ENCODE assay signal across 19 cellular contexts in genomic region chr20:18683839-18684238, GRCh38.
A peak's percentile ranks its signal among the peaks of the same experiment; 100 is the strongest.
DNase-seq lines count a peak whose midpoint lies in the region; ATAC-seq and TF ChIP-seq lines count a peak whose summit lies in the region.
"Had no signal": no experiment of that assay in that cellular context is flagged by ENCODE, and none has a peak within 500 bp of the region (broad histone marks: within the 10 kb centered on the region; RNA-seq: fewer than 3 reads in every experiment).

No MANE protein-coding gene starts in this region.

- TF ChIP-seq POLR2A in tibial nerve (IDR thresholded peaks at IDR 0.05) = no peak

- CTCF ChIA-PET in WTC11 (lab: Charles Lee) = interaction anchor here (1.9 kb wide), 1 partner anchor 52 kb away, joined by 6 read pairs; no protein-coding TSS in a partner anchor

- TF ChIP-seq EP300 in tibial nerve (IDR thresholded peaks at IDR 0.05) = no peak

- H3K36me3 Mint-ChIP-seq in WTC11 = no peaks in the 10 kb centered on the region
- no peaks in the 10 kb centered on the region for H3K36me3 Mint-ChIP-seq in stimulated activated effector memory CD8-positive, alpha-beta T cell treated with anti-CD3 and anti-CD28 coated beads, Interleukin-12 subunit alpha, Interleukin-12 subunit beta, amount 100 ng/mL, for 72 hours

- H3K27me3 ChIP-seq in HAP-1 (ENCODE audit: low read depth) = no peaks in the 10 kb centered on the region
- H3K27me3 ChIP-seq in iPS DF 6.9 (ENCODE audit: control insufficient read depth, insufficient read depth, low read length) = no peaks in the 10 kb centered on the region
- H3K27me3 ChIP-seq in tibial nerve = no peaks in the 10 kb centered on the region
- H3K27me3 ChIP-seq: SJCRH30 had no signal

- in situ Hi-C loops in HAP-1 (cut with MboI; ENCODE audit: low sequenced_read_pairs) = no loop called here

- H3K4me3 Mint-ChIP-seq in WTC11 = no peak overlapping the region
- H3K4me3 Mint-ChIP-seq in stimulated activated effector memory CD8-positive, alpha-beta T cell treated with anti-CD3 and anti-CD28 coated beads, Interleukin-12 subunit alpha, Interleukin-12 subunit beta, amount 100 ng/mL, for 72 hours = no peak overlapping the region
- H3K4me3 Mint-ChIP-seq: CD4-positive, alpha-beta T cell had no signal

- H3K9me3 ChIP-seq in HAP-1 (no peaks in the 10 kb centered on the region), iPS DF 6.9 (ENCODE audit: control insufficient read depth, insufficient read depth, low read length) (no peaks in the 10 kb centered on the region), tibial nerve (no peaks in the 10 kb centered on the region)
- H3K9me3 ChIP-seq: SJCRH30 had no signal

- POLR2A ChIA-PET in WTC11 (lab: Charles Lee) = no interaction called here

- no peak for TF ChIP-seq CTCF in WTC11 (IDR thresholded peaks at IDR 0.05)
- TF ChIP-seq CTCF in tibial nerve (IDR thresholded peaks at IDR 0.05) = no peak

- H3K9me3 Mint-ChIP-seq in WTC11 = no peaks in the 10 kb centered on the region
- H3K9me3 Mint-ChIP-seq in stimulated activated effector memory CD8-positive, alpha-beta T cell treated with anti-CD3 and anti-CD28 coated beads, Interleukin-12 subunit alpha, Interleukin-12 subunit beta, amount 100 ng/mL, for 72 hours = no peaks in the 10 kb centered on the region
- H3K9me3 Mint-ChIP-seq: CD4-positive, alpha-beta T cell had no signal

- no peak overlapping the region for H3K4me3 ChIP-seq in HAP-1
- no peak overlapping the region for H3K4me3 ChIP-seq in iPS DF 6.9 (ENCODE audit: low read length)
- no peak overlapping the region for H3K4me3 ChIP-seq in tibial nerve
- H3K4me3 ChIP-seq: GM12878, SJCRH30 had no signal

- H3K36me3 ChIP-seq in HAP-1 (replicated peaks) (no peaks in the 10 kb centered on the region), iPS DF 6.9 (ENCODE audit: control insufficient read depth, insufficient read depth, low read length) (no peaks in the 10 kb centered on the region), tibial nerve (no peaks in the 10 kb centered on the region)
- H3K36me3 ChIP-seq: SJCRH30 had no signal

- H3K4me1 ChIP-seq in HAP-1 = peaks cover 8% of the 10 kb centered on the region
- peaks cover 4% of the 10 kb centered on the region for H3K4me1 ChIP-seq in iPS DF 6.9 (ENCODE audit: control insufficient read depth, insufficient read depth, low read length)
- no peaks in the 10 kb centered on the region for H3K4me1 ChIP-seq in tibial nerve
- H3K4me1 ChIP-seq: SJCRH30 had no signal

- H3K27ac ChIP-seq in iPS DF 6.9 (ENCODE audit: low read length) = no peak overlapping the region
- no peak overlapping the region for H3K27ac ChIP-seq in tibial nerve
- H3K27ac ChIP-seq: SJCRH30 had no signal

- DNase-seq in HAP-1 (ENCODE audit: low spot score in 2 of 2) (peak; percentile 22 to 42), WTC11 (ENCODE audit: low spot score) (no peak), iPS DF 6.9 (ENCODE audit: low read depth, low spot score) (peak; percentile 33), tibial nerve (ENCODE audit: low spot score in 2 of 2) (no peak), OCI-M2 (lab: John Stamatoyannopoulos, UW; ENCODE audit: unreplicated experiment) (no peak)
- no peak for DNase-seq in stimulated activated effector memory CD8-positive, alpha-beta T cell treated with anti-CD3 and anti-CD28 coated beads, Interleukin-12 subunit alpha, Interleukin-12 subunit beta, amount 100 ng/mL, for 72 hours (ENCODE audit: low spot score in 2 of 2)
- DNase-seq: CD4-positive, alpha-beta T cell; COR-L47; DMS 273 treated with DMSO at 0.1 percent for 48 hours; DMS79 treated with DMSO at 0.1 percent for 48 hours; KG1; NCI-H1105 treated with DMSO at 0.1 percent for 48 hours; NCI-H2029 treated with DMSO at 0.1 percent for 48 hours; NCI-H2171 treated with DMSO at 0.1 percent for 48 hours; NCI-H524 treated with DMSO at 0.1 percent for 48 hours; NCI-H82; SJCRH30 had no signal

- H3K27me3 Mint-ChIP-seq in WTC11 (ENCODE audit: low read depth) = no peaks in the 10 kb centered on the region
- H3K27me3 Mint-ChIP-seq: CD4-positive, alpha-beta T cell had no signal

- H3K4me1 Mint-ChIP-seq in WTC11 = peaks cover 50% of the 10 kb centered on the region
- peaks cover 20% of the 10 kb centered on the region for H3K4me1 Mint-ChIP-seq in stimulated activated effector memory CD8-positive, alpha-beta T cell treated with anti-CD3 and anti-CD28 coated beads, Interleukin-12 subunit alpha, Interleukin-12 subunit beta, amount 100 ng/mL, for 72 hours

- H3K27ac Mint-ChIP-seq in WTC11 = peak overlapping the region; percentile 75
- peak overlapping the region; percentile 14 for H3K27ac Mint-ChIP-seq in stimulated activated effector memory CD8-positive, alpha-beta T cell treated with anti-CD3 and anti-CD28 coated beads, Interleukin-12 subunit alpha, Interleukin-12 subunit beta, amount 100 ng/mL, for 72 hours
- H3K27ac Mint-ChIP-seq: CD4-positive, alpha-beta T cell had no signal

- ATAC-seq in WTC11 (peak; percentile 96), HG03439 (IDR thresholded peaks at IDR 0.05; ENCODE audit: unreplicated experiment) (no peak)
- no peak for ATAC-seq in stimulated activated effector memory CD8-positive, alpha-beta T cell treated with anti-CD3 and anti-CD28 coated beads, Interleukin-12 subunit alpha, Interleukin-12 subunit beta, amount 100 ng/mL, for 72 hours
- ATAC-seq: GM12878 had no signal

TF ChIP-seq in WTC11, 78 proteins besides CTCF, POLR2A, EP300 and RAD21:
- no peak for TF ChIP-seq ZBTB21 (CRISPR knock-in tag; IDR thresholded peaks at IDR 0.05; ENCODE audit: borderline replicate concordance)
- 0 out of 2 replicates have a peak, but pooled peaks have one; percentile 26 for TF ChIP-seq ETV6 (CRISPR knock-in tag; IDR thresholded peaks at IDR 0.05)

Comparison
In these comparisons a context has a peak if more than half of its experiments do, and no peak if none do; other contexts are left out.
1. DNase-seq: peak in HAP-1 (2 of 2) and iPS DF 6.9 (single experiment); none in WTC11 (single experiment), stimulated activated effector memory CD8-positive, alpha-beta T cell treated with anti-CD3 and anti-CD28 coated beads, Interleukin-12 subunit alpha, Interleukin-12 subunit beta, amount 100 ng/mL, for 72 hours (0 of 2), tibial nerve (0 of 2) and OCI-M2 (single experiment).